1 cellular context compared by ENCODE assay signal in the genomic region with DNA sequence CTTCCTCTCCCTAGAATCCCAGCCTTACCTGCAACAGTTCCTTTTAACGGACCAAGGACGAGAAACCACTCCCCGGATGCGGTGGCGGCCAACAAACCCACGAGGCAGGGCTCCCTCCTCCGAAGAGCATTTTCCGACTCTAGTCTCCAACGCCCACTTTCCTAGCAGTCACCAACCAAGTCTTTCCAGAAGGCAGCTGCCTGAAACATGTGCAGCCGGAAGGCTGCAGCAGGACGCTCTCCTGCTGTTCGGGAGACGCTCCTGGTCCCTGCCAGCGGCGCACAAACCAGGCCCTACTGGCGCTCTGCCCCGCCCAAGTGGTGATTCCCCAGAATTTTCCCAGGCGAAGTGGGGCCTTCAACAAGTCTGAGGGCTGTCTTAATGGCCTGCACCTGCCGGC.
TF ChIP-seq lines count a peak whose summit lies in the region.

No MANE protein-coding gene starts in this region.

TF ChIP-seq in SK-N-SH, 30 proteins besides CTCF, POLR2A, EP300 and RAD21 (continued from another document):
- TF ChIP-seq, protein P1, sequence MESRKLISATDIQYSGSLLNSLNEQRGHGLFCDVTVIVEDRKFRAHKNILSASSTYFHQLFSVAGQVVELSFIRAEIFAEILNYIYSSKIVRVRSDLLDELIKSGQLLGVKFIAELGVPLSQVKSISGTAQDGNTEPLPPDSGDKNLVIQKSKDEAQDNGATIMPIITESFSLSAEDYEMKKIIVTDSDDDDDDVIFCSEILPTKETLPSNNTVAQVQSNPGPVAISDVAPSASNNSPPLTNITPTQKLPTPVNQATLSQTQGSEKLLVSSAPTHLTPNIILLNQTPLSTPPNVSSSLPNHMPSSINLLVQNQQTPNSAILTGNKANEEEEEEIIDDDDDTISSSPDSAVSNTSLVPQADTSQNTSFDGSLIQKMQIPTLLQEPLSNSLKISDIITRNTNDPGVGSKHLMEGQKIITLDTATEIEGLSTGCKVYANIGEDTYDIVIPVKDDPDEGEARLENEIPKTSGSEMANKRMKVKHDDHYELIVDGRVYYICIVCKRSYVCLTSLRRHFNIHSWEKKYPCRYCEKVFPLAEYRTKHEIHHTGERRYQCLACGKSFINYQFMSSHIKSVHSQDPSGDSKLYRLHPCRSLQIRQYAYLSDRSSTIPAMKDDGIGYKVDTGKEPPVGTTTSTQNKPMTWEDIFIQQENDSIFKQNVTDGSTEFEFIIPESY (IDR thresholded peaks at IDR 0.05; ENCODE audit: borderline replicate concordance, low read depth) = no peak
- TF ChIP-seq ELF1 (IDR thresholded peaks at IDR 0.05) = no peak
- no peak for TF ChIP-seq FOXM1 (IDR thresholded peaks at IDR 0.05; ENCODE audit: low read depth)
- TF ChIP-seq YY1 (IDR thresholded peaks at IDR 0.05; ENCODE audit: low read depth) = no peak
- TF ChIP-seq REST (IDR thresholded peaks at IDR 0.05; ENCODE audit: low read depth, low read length) = no peak
- no peak for TF ChIP-seq NRF1 (IDR thresholded peaks at IDR 0.05; ENCODE audit: low read depth, low read length)
- TF ChIP-seq RXRA (IDR thresholded peaks at IDR 0.05; ENCODE audit: borderline replicate concordance, low read depth) = no peak
